ENCODE assay signal across 9 cellular contexts in genomic region chr10:106571216-106571954, GRCh38.
A peak's percentile ranks its signal among the peaks of the same experiment; 100 is the strongest.
DNase-seq lines count a peak whose midpoint lies in the region; ATAC-seq, FAIRE-seq and TF ChIP-seq lines count a peak whose summit lies in the region.
"Had no signal": no experiment of that assay in that cellular context is flagged by ENCODE, and none has a peak within 500 bp of the region (broad histone marks: within the 10 kb centered on the region; RNA-seq: fewer than 3 reads in every experiment).

No MANE protein-coding gene starts in this region.

- no peak overlapping the region for H2BK15ac ChIP-seq in mesenchymal stem cell (ENCODE audit: low read depth, poor library complexity, severe bottlenecking)

- peak overlapping the region; percentile 13 to 79 (median 52) for H3K27ac Mint-ChIP-seq in brain

- no peak overlapping the region for H3K27ac ChIP-seq in mesenchymal stem cell (ENCODE audit: low read length, poor library complexity, severe bottlenecking)
- H3K27ac ChIP-seq: KMS-11 had no signal

- no peak overlapping the region for H3K23ac ChIP-seq in mesenchymal stem cell (ENCODE audit: low read length in 2 of 2)

- no peak overlapping the region for H3K18ac ChIP-seq in mesenchymal stem cell (ENCODE audit: low read depth in 1 of 2, low read length in 2 of 2)

- no peak overlapping the region for H2AFZ ChIP-seq in mesenchymal stem cell (ENCODE audit: low read depth, low read length)

- H3K4me3 ChIP-seq in mesenchymal stem cell (ENCODE audit: insufficient read depth in 1 of 2, low read depth in 1 of 2, low read length in 2 of 2) = no peak overlapping the region

- peak overlapping the region; percentile 19 for H3K9ac ChIP-seq in mesenchymal stem cell (ENCODE audit: low read length)
- H3K9ac ChIP-seq: KMS-11 had no signal

- H3K4ac ChIP-seq in mesenchymal stem cell (ENCODE audit: low read depth in 1 of 2, low read length in 2 of 2) = no peak overlapping the region

- H3K9me3 Mint-ChIP-seq in brain = no peaks in the 10 kb centered on the region

- H4K91ac ChIP-seq in mesenchymal stem cell (ENCODE audit: low read length) = no peak overlapping the region

- H3K4me1 ChIP-seq in mesenchymal stem cell (ENCODE audit: control insufficient read depth, insufficient read depth, low read depth, low read length) = peaks cover 2% of the 10 kb centered on the region

- H2BK120ac ChIP-seq in mesenchymal stem cell (ENCODE audit: low read depth, low read length) = no peak overlapping the region

- H3K36me3 Mint-ChIP-seq in brain = no peaks in the 10 kb centered on the region

- H3K14ac ChIP-seq in mesenchymal stem cell (ENCODE audit: low read length in 2 of 2) = no peak overlapping the region

- H2BK5ac ChIP-seq in mesenchymal stem cell (ENCODE audit: low read depth, low read length, poor library complexity, severe bottlenecking) = no peak overlapping the region

- DNase-seq in D721Med (ENCODE audit: insufficient read length, low spot score) (no peak), KBM-7 (peak; percentile 18), mesenchymal stem cell (no peak), RCC 7860 (ENCODE audit: low spot score) (no peak), NCI-H1417 treated with DMSO at 0.1 percent for 48 hours (lab: John Stamatoyannopoulos, UW) (no peak)
- DNase-seq in activated T-cell treated with anti-CD3 and anti-CD28 coated beads, Interleukin-2, amount 50 U/mL, for 1 hour = no peak

- H2BK12ac ChIP-seq in mesenchymal stem cell (ENCODE audit: low read length in 2 of 2) = no peak overlapping the region

- H4K8ac ChIP-seq in mesenchymal stem cell (ENCODE audit: low read length) = no peak overlapping the region

- peaks cover 61% of the 10 kb centered on the region for H3K4me1 Mint-ChIP-seq in brain

- peak; percentile 83 for TF ChIP-seq CTCF in D721Med (IDR thresholded peaks at IDR 0.05; ENCODE audit: insufficient read depth, missing control alignments)
- peak; percentile 63 to 75 for TF ChIP-seq CTCF in brain (conservative IDR thresholded peaks at IDR 0.05)

- peaks cover 3% of the 10 kb centered on the region for H3K27me3 Mint-ChIP-seq in brain

- no peak overlapping the region for H2AK5ac ChIP-seq in mesenchymal stem cell (ENCODE audit: low read length, severe bottlenecking)

- no peaks in the 10 kb centered on the region for H3K36me3 ChIP-seq in mesenchymal stem cell (ENCODE audit: control insufficient read depth in 1 of 2, insufficient read depth in 2 of 2, low read depth in 1 of 2, low read length in 2 of 2)

- H3K79me1 ChIP-seq in mesenchymal stem cell (replicated peaks; ENCODE audit: low read length, poor library complexity, severe bottlenecking) = no peaks in the 10 kb centered on the region

- H3K4me2 ChIP-seq in mesenchymal stem cell (ENCODE audit: low read length, poor library complexity, severe bottlenecking) = no peak overlapping the region
- H3K4me2 ChIP-seq: KMS-11 had no signal

- H3K9me3 ChIP-seq in mesenchymal stem cell (ENCODE audit: control insufficient read depth, low read length) = no peaks in the 10 kb centered on the region

- peak overlapping the region in 1 of 5 experiments; percentile 7 for H3K4me3 Mint-ChIP-seq in brain

- FAIRE-seq in D721Med (lab: Jason Lieb, UNC) = no peak
- no peak for FAIRE-seq in RCC 7860 (lab: Jason Lieb, UNC)

- in situ Hi-C loops in KBM-7 (cut with MboI; ENCODE audit: low pct_unique_long_range_greater_than_20kb, low sequenced_read_pairs) = no loop called here

- no peaks in the 10 kb centered on the region for H3K27me3 ChIP-seq in mesenchymal stem cell (ENCODE audit: control insufficient read depth in 1 of 2, insufficient read depth in 1 of 2, low read length in 2 of 2)

- WGBS in mesenchymal stem cell = 54% methylated on average over 3 of the region's 5 CpGs

- ATAC-seq in GM19351 (IDR thresholded peaks at IDR 0.05; ENCODE audit: unreplicated experiment) = no peak
